In the genomic region with DNA sequence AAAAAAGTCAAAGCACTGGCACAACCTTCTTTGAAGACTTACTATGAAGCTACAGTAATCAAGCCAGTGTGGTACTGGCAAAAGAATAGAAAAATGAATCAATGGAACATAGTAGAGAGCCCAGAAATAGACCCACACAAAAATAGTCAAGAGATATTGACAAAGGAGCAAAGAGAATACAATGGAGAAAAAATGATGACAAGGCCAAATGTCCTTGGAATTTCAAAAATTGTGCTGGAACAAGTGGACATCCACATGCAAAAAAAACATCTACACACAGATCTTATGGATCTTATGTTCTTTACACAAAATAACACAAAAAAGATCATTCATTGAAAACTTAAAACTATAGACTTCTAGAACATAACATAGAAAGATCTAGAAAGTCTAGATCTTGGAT, we compare ENCODE assay signal across 29 cellular contexts.
DNase-seq lines count a peak whose midpoint lies in the region; ATAC-seq, FAIRE-seq and TF ChIP-seq lines count a peak whose summit lies in the region.
"Had no signal": no experiment of that assay in that cellular context is flagged by ENCODE, and none has a peak within 500 bp of the region (broad histone marks: within the 10 kb centered on the region; RNA-seq: fewer than 3 reads in every experiment).

No MANE protein-coding gene starts in this region.

- no peak overlapping the region for H3K23ac ChIP-seq in IMR-90 (ENCODE audit: low read depth, low read length)

- no peak overlapping the region for H3K27ac ChIP-seq in HepG2 (ENCODE audit: extremely low read length, insufficient read depth, low read length)
- no peak overlapping the region for H3K27ac ChIP-seq in right lobe of liver
- H3K27ac ChIP-seq in IMR-90 (ENCODE audit: insufficient read depth, low read length), result no peak overlapping the region
- H3K27ac ChIP-seq: 22Rv1; A549; BLaER1; BLaER1 treated with 17β-estradiol and CSF1 and Interleukin-3, amounts not matched to agents 10 nM and 100 nM; C4-2B had no signal

- ATAC-seq in HepG2 (no peak), right lobe of liver (no peak), IMR-90 (ENCODE audit: low read depth) (no peak), HG02981 (IDR thresholded peaks at IDR 0.05; ENCODE audit: unreplicated experiment) (no peak)
- ATAC-seq: A549; CD8-positive, alpha-beta T cell had no signal

- H3K9me1 ChIP-seq in IMR-90 (ENCODE audit: insufficient read depth, low read length), result no peaks in the 10 kb centered on the region

- no peaks in the 10 kb centered on the region for H3K79me1 ChIP-seq in IMR-90 (ENCODE audit: low read depth in 1 of 2, low read length in 2 of 2)

- no peak overlapping the region for H3K56ac ChIP-seq in IMR-90 (ENCODE audit: extremely low read depth, insufficient read depth, low read length)

- H3K4me1 ChIP-seq in HepG2 (ENCODE audit: insufficient read depth, low read length) (no peaks in the 10 kb centered on the region), right lobe of liver (no peaks in the 10 kb centered on the region), IMR-90 (ENCODE audit: control insufficient read depth, insufficient read depth, low read length) (no peaks in the 10 kb centered on the region)
- H3K4me1 ChIP-seq: A549; BE2C; BLaER1; BLaER1 treated with 17β-estradiol and CSF1 and Interleukin-3, amounts not matched to agents 10 nM and 100 nM; Caco-2 had no signal

- CTCF ChIA-PET in HepG2 (lab: Yijun Ruan, JAX; ENCODE audit: low intra/inter-chr PET ratio, low total read pairs) (no interaction called here), IMR-90 (lab: Yijun Ruan, JAX) (no interaction called here)

- FAIRE-seq in HepG2 (lab: Jason Lieb, UNC), result no peak
- FAIRE-seq: A549 had no signal

- intact Hi-C loops in HepG2 (cut with micrococcal nuclease; ENCODE audit: unreplicated experiment) (no loop called here), right lobe of liver (cut with DNase I) (no loop called here), IMR-90 (cut with micrococcal nuclease) (no loop called here)

- H4K20me1 ChIP-seq in HepG2 (ENCODE audit: insufficient read depth, low read length) (no peaks in the 10 kb centered on the region), IMR-90 (ENCODE audit: insufficient read depth, low read length) (no peaks in the 10 kb centered on the region)
- H4K20me1 ChIP-seq: BLaER1; BLaER1 treated with 17β-estradiol and CSF1 and Interleukin-3, amounts not matched to agents 10 nM and 100 nM had no signal

- peaks cover 87% of the 10 kb centered on the region for H3K9me3 ChIP-seq in HepG2 (ENCODE audit: low read length)
- H3K9me3 ChIP-seq in right lobe of liver, result no peaks in the 10 kb centered on the region
- H3K9me3 ChIP-seq in IMR-90 (ENCODE audit: control insufficient read depth, insufficient read depth, low read length), result peaks cover 3% of the 10 kb centered on the region; the same call in 1 of the 2 replicates
- H3K9me3 ChIP-seq: A549; BE2C; BLaER1; BLaER1 treated with 17β-estradiol and CSF1 and Interleukin-3, amounts not matched to agents 10 nM and 100 nM; Caco-2 had no signal

- TF ChIP-seq EP300 in HepG2 (IDR thresholded peaks at IDR 0.05; ENCODE audit: low read depth in 2 of 2, low read length in 2 of 2) (no peak), HepG2 (CRISPR knock-in tag; IDR thresholded peaks at IDR 0.05; ENCODE audit: borderline replicate concordance) (no peak)

- H4K8ac ChIP-seq in IMR-90 (ENCODE audit: low read depth in 2 of 2, low read length in 2 of 2), result no peak overlapping the region

- dilution Hi-C loops in IMR-90 (cut with HindIII; ENCODE audit: low sequenced_read_pairs, unreplicated experiment), result no loop called here

- H3K4me3 ChIP-seq in HepG2 (replicated peaks in 1 of 3; ENCODE audit: insufficient read depth in 1 of 3, low read depth in 2 of 3, low read length in 3 of 3) (no peak overlapping the region), right lobe of liver (no peak overlapping the region), IMR-90 (ENCODE audit: insufficient read depth, low read depth, low read length) (no peak overlapping the region)
- H3K4me3 ChIP-seq: A549; BLaER1; BLaER1 treated with 17β-estradiol and CSF1 and Interleukin-3, amounts not matched to agents 10 nM and 100 nM had no signal

- no peak for TF ChIP-seq RAD21 in HepG2 (CRISPR knock-in tag; IDR thresholded peaks at IDR 0.05)
- no peak for TF ChIP-seq RAD21 in IMR-90 (IDR thresholded peaks at IDR 0.05; ENCODE audit: low read length)

- TF ChIP-seq POLR2A in HepG2 (IDR thresholded peaks at IDR 0.05; ENCODE audit: insufficient read depth in 1 of 2, low read depth in 2 of 2, low read length in 2 of 2) (no peak), right lobe of liver (IDR thresholded peaks at IDR 0.05) (no peak), IMR-90 (IDR thresholded peaks at IDR 0.05; ENCODE audit: low read depth, low read length) (no peak)

- TF ChIP-seq CTCF in HepG2 (CRISPR knock-in tag; IDR thresholded peaks at IDR 0.05) (no peak), right lobe of liver (IDR thresholded peaks at IDR 0.05) (no peak), IMR-90 (conservative IDR thresholded peaks at IDR 0.05; ENCODE audit: low read depth, low read length) (no peak)

- no peak overlapping the region for H2AK9ac ChIP-seq in IMR-90 (replicated peaks; ENCODE audit: low read depth, low read length, poor library complexity)

- no peak overlapping the region for H2BK20ac ChIP-seq in IMR-90 (ENCODE audit: low read depth, low read length)

- H2BK15ac ChIP-seq in IMR-90 (ENCODE audit: low read depth, low read length), result no peak overlapping the region

- H3K14ac ChIP-seq in IMR-90 (replicated peaks; ENCODE audit: low read depth, low read length), result no peak overlapping the region

- no peak overlapping the region for H3K18ac ChIP-seq in IMR-90 (ENCODE audit: low read depth, low read length)

- DNase-seq in HepG2 (ENCODE audit: low spot score) (no peak), right lobe of liver (no peak), IMR-90 (no peak)
- DNase-seq: 8988T; ACHN; AML-193; BE2C; C1 segment of cervical spinal cord; Caco-2; Calu3; CD4-positive, alpha-beta memory T cell; CD4-positive, alpha-beta T cell; CD4-positive, CD25-positive, alpha-beta regulatory T cell; CD8-positive, alpha-beta memory T cell; CD8-positive, alpha-beta T cell; COR-L47; DMS 273 treated with DMSO at 0.1 percent for 48 hours; DMS153; DMS53; DMS79; DMS79 treated with DMSO at 0.1 percent for 48 hours; DND-41; EL had no signal

- H3K36me3 ChIP-seq in HepG2 (replicated peaks in 1 of 2; ENCODE audit: control insufficient read depth in 1 of 2, insufficient read depth in 2 of 2, low read length in 2 of 2), result no peaks in the 10 kb centered on the region
- no peaks in the 10 kb centered on the region for H3K36me3 ChIP-seq in right lobe of liver
- no peaks in the 10 kb centered on the region for H3K36me3 ChIP-seq in IMR-90 (ENCODE audit: control insufficient read depth, insufficient read depth, low read length)
- H3K36me3 ChIP-seq: BE2C; BLaER1; BLaER1 treated with 17β-estradiol and CSF1 and Interleukin-3, amounts not matched to agents 10 nM and 100 nM had no signal

- no peak overlapping the region for H2BK5ac ChIP-seq in IMR-90 (ENCODE audit: low read depth, low read length, poor library complexity, severe bottlenecking)

- H3K9ac ChIP-seq in HepG2 (ENCODE audit: insufficient read depth, low read depth, low read length) (no peak overlapping the region), IMR-90 (ENCODE audit: low read depth, low read length) (no peak overlapping the region)
- H3K9ac ChIP-seq: BLaER1; BLaER1 treated with 17β-estradiol and CSF1 and Interleukin-3, amounts not matched to agents 10 nM and 100 nM had no signal

- no peak overlapping the region for H4K91ac ChIP-seq in IMR-90 (ENCODE audit: insufficient read depth, low read depth, low read length)

- no peaks in the 10 kb centered on the region for H3K79me2 ChIP-seq in HepG2 (ENCODE audit: insufficient read depth, low read length)

- no peak overlapping the region for H4K5ac ChIP-seq in IMR-90 (ENCODE audit: low read depth, low read length)

- H3K4me2 ChIP-seq in HepG2 (ENCODE audit: low read depth, low read length), result no peak overlapping the region
- no peak overlapping the region for H3K4me2 ChIP-seq in IMR-90 (ENCODE audit: low read depth, low read length)
- H3K4me2 ChIP-seq: A549; BLaER1; BLaER1 treated with 17β-estradiol and CSF1 and Interleukin-3, amounts not matched to agents 10 nM and 100 nM had no signal

- H2BK120ac ChIP-seq in IMR-90 (ENCODE audit: low read depth, low read length), result no peak overlapping the region

- no peak overlapping the region for H2AFZ ChIP-seq in HepG2 (ENCODE audit: low read length)
- H2AFZ ChIP-seq in IMR-90 (replicated peaks; ENCODE audit: low read length, poor library complexity), result no peak overlapping the region

- H3K4ac ChIP-seq in IMR-90 (ENCODE audit: low read depth, low read length), result no peak overlapping the region

- no peaks in the 10 kb centered on the region for H3K27me3 ChIP-seq in HepG2 (ENCODE audit: control insufficient read depth in 1 of 2, insufficient read depth in 2 of 2, low read length in 2 of 2)
- no peaks in the 10 kb centered on the region for H3K27me3 ChIP-seq in right lobe of liver
- H3K27me3 ChIP-seq in IMR-90 (ENCODE audit: control insufficient read depth, insufficient read depth, low read length), result no peaks in the 10 kb centered on the region
- H3K27me3 ChIP-seq: BE2C; BLaER1; BLaER1 treated with 17β-estradiol and CSF1 and Interleukin-3, amounts not matched to agents 10 nM and 100 nM had no signal

- H2AK5ac ChIP-seq in IMR-90 (ENCODE audit: low read depth, low read length), result no peak overlapping the region

- BruUV-seq in HepG2 (replicated peaks; lab: Mats Ljungman, UMichigan) (no TSS peak), IMR-90 (replicated peaks; lab: Mats Ljungman, UMichigan) (no TSS peak)

- POLR2A ChIA-PET in HepG2 (lab: Yijun Ruan, JAX), result no interaction called here
- POLR2A ChIA-PET in IMR-90 (lab: Charles Lee; ENCODE audit: unreplicated experiment), result no interaction called here

- in situ Hi-C loops in HepG2 (cut with HindIII; ENCODE audit: extremely low pct_ligation_motif_present, low pct_unique_long_range_greater_than_20kb) (no loop called here), IMR-90 (cut with MboI; ENCODE audit: low sequenced_read_pairs) (no loop called here)

TF ChIP-seq in HepG2, 621 proteins besides CTCF, POLR2A, EP300 and RAD21 (continues in another document):
- TF ChIP-seq ZNF274 (CRISPR knock-in tag; IDR thresholded peaks at IDR 0.05), result no peak

TF ChIP-seq in IMR-90, 13 proteins besides CTCF, POLR2A, EP300 and RAD21:
- TF ChIP-seq MAFK (IDR thresholded peaks at IDR 0.05; ENCODE audit: low read depth, low read length), result 0 out of 2 replicates have a peak, but pooled peaks have one; percentile 17
- TF ChIP-seq CEBPB (IDR thresholded peaks at IDR 0.05; ENCODE audit: low read depth, low read length), result no peak
